ENCODE assay signal across 18 cellular contexts in the genomic region with DNA sequence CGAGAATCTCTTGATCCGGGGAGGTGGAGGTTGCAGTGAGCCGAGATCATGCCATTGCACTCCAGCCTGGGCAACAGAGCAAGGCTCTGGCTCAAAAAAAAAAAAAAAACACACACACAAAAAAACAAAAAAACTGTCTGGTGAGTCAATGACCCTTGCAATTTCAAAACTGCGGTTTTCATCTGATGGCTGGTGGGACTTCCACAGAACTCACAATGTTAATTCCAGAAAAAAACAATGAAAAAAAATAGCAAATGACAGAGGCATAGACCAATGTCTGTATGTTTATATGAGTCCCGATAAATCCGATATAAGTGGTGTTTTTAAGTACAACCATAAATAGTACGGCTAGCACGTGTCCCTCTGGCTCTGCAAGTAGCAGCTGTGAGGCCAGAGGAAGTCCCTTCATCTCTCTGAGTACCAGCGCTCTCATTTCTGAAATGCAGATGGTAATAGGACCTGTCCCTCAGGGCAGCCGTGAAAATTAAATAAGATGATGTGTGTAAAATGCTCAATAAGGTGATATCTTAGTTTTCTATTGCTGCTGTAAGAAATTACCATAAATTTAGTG. TPM values are rescaled to one million over a fixed set of nuclear protein-coding genes. Genes with fewer than 3 reads are reported as not detected.
DNase-seq lines count a peak whose midpoint lies in the region; ATAC-seq and TF ChIP-seq lines count a peak whose summit lies in the region.
"Had no signal": no experiment of that assay in that cellular context is flagged by ENCODE, and none has a peak within 500 bp of the region (broad histone marks: within the 10 kb centered on the region; RNA-seq: fewer than 3 reads in every experiment).

No MANE protein-coding gene starts in this region.

- POLR2A ChIA-PET in activated B cell treated with CpG ODN at 0.5 μM for 24 hours (lab: Charles Lee): interaction anchor here (1.4 to 2.5 kb wide), 8 partner anchors 10 to 82 kb away, joined by 4 to 20 read pairs (median 6); a partner anchor contains a TSS

- peaks cover 40% of the 10 kb centered on the region for H3K4me1 Mint-ChIP-seq in stimulated activated naive CD8-positive, alpha-beta T cell treated with anti-CD3 and anti-CD28 coated beads, Interleukin-15, Interleukin-2, amounts not matched to agents 100 ng/mL and 50 ng/mL, for 24 hours (ENCODE audit: low read depth)
- H3K4me1 Mint-ChIP-seq in activated B cell treated with CpG ODN at 0.5 μM for 24 hours: peaks cover 46% of the 10 kb centered on the region

- H3K4me3 Mint-ChIP-seq in stimulated activated naive CD8-positive, alpha-beta T cell treated with anti-CD3 and anti-CD28 coated beads, Interleukin-15, Interleukin-2, amounts not matched to agents 100 ng/mL and 50 ng/mL, for 24 hours: no peak overlapping the region
- peak overlapping the region; percentile 53 for H3K4me3 Mint-ChIP-seq in activated B cell treated with CpG ODN at 0.5 μM for 24 hours
- H3K4me3 Mint-ChIP-seq: activated naive CD8-positive, alpha-beta T cell treated with anti-CD3 and anti-CD28 coated beads, Interleukin-2, amount 50 U/mL, for 24 hours; T-helper 1 cell treated with Interleukin-12 subunit alpha and Interleukin-12 subunit beta and Interleukin-4 antibody, amounts not matched to agents 30 μg/mL and 1 μg/mL, for 36 hours had no signal

- H3K36me3 Mint-ChIP-seq in stimulated activated naive CD8-positive, alpha-beta T cell treated with anti-CD3 and anti-CD28 coated beads, Interleukin-15, Interleukin-2, amounts not matched to agents 100 ng/mL and 50 ng/mL, for 24 hours (ENCODE audit: low read depth): no peaks in the 10 kb centered on the region
- peaks cover 2% of the 10 kb centered on the region for H3K36me3 Mint-ChIP-seq in activated B cell treated with CpG ODN at 0.5 μM for 24 hours (ENCODE audit: low read depth)

- CTCF ChIA-PET in activated B cell treated with CpG ODN at 0.5 μM for 24 hours (lab: Charles Lee): interaction anchor here (1.2 to 3.0 kb wide), 3 partner anchors 22 to 79 kb away, joined by 3 to 10 read pairs (median 5); a partner anchor contains a TSS

- H3K27ac Mint-ChIP-seq in stimulated activated naive CD8-positive, alpha-beta T cell treated with anti-CD3 and anti-CD28 coated beads, Interleukin-15, Interleukin-2, amounts not matched to agents 100 ng/mL and 50 ng/mL, for 24 hours: peak overlapping the region; percentile 22
- H3K27ac Mint-ChIP-seq in activated B cell treated with CpG ODN at 0.5 μM for 24 hours: peak overlapping the region; percentile 61
- H3K27ac Mint-ChIP-seq: activated naive CD8-positive, alpha-beta T cell treated with anti-CD3 and anti-CD28 coated beads, Interleukin-2, amount 50 U/mL, for 24 hours; T-helper 1 cell treated with Interleukin-12 subunit alpha and Interleukin-12 subunit beta and Interleukin-4 antibody, amounts not matched to agents 30 μg/mL and 1 μg/mL, for 36 hours had no signal

- peaks cover 4% of the 10 kb centered on the region for H3K9me3 Mint-ChIP-seq in stimulated activated naive CD8-positive, alpha-beta T cell treated with anti-CD3 and anti-CD28 coated beads, Interleukin-15, Interleukin-2, amounts not matched to agents 100 ng/mL and 50 ng/mL, for 24 hours
- H3K9me3 Mint-ChIP-seq in activated B cell treated with CpG ODN at 0.5 μM for 24 hours: no peaks in the 10 kb centered on the region
- H3K9me3 Mint-ChIP-seq: activated naive CD8-positive, alpha-beta T cell treated with anti-CD3 and anti-CD28 coated beads, Interleukin-2, amount 50 U/mL, for 24 hours; T-helper 1 cell treated with Interleukin-12 subunit alpha and Interleukin-12 subunit beta and Interleukin-4 antibody, amounts not matched to agents 30 μg/mL and 1 μg/mL, for 36 hours had no signal

- no peak for ATAC-seq in stimulated activated naive CD8-positive, alpha-beta T cell treated with anti-CD3 and anti-CD28 coated beads, Interleukin-15, Interleukin-2, amounts not matched to agents 100 U/mL and 50 U/mL, for 24 hours
- ATAC-seq in activated B cell treated with CpG ODN at 0.5 μM for 24 hours (ENCODE audit: low read depth) (peak; percentile 48), GM21390 (IDR thresholded peaks at IDR 0.05; ENCODE audit: unreplicated experiment) (no peak)
- ATAC-seq: activated naive CD8-positive, alpha-beta T cell treated with anti-CD3 and anti-CD28 coated beads, Interleukin-2, amount 50 U/mL, for 24 hours; gastrocnemius medialis; mucosa of descending colon; right cardiac atrium had no signal

- no peak for DNase-seq in stimulated activated naive CD8-positive, alpha-beta T cell treated with anti-CD3 and anti-CD28 coated beads, Interleukin-15, Interleukin-2, amounts not matched to agents 100 U/mL and 50 U/mL, for 24 hours
- DNase-seq in LHCN-M2 (ENCODE audit: low read depth) (peak; percentile 52), activated B cell treated with CpG ODN at 0.5 μM for 24 hours (no peak), head of caudate nucleus (no peak), posterior cingulate gyrus (no peak), EL (no peak)
- DNase-seq: activated naive CD8-positive, alpha-beta T cell treated with anti-CD3 and anti-CD28 coated beads, Interleukin-2, amount 50 U/mL, for 24 hours; gastrocnemius medialis; mucosa of descending colon; NCI-H1694; NCI-H446; NK-92 treated with Interleukin-12 subunit alpha and Interleukin-12 subunit beta, amount 100 ng/mL, for 24 hours; right cardiac atrium; SHP77 treated with DMSO at 0.1 percent for 48 hours; uterus had no signal

- no peak for TF ChIP-seq CTCF in activated B cell treated with CpG ODN at 0.5 μM for 24 hours (IDR thresholded peaks at IDR 0.05)

- intact Hi-C loops in activated B cell treated with CpG ODN at 0.5 μM for 24 hours (cut with micrococcal nuclease): loop anchor here (1.0 kb wide), 1 partner anchor 10 kb away; no protein-coding TSS in a partner anchor
- intact Hi-C loops in head of caudate nucleus (cut with DNase I): no loop called here
- intact Hi-C loops in posterior cingulate gyrus (cut with DNase I): no loop called here

- no peaks in the 10 kb centered on the region for H3K27me3 Mint-ChIP-seq in stimulated activated naive CD8-positive, alpha-beta T cell treated with anti-CD3 and anti-CD28 coated beads, Interleukin-15, Interleukin-2, amounts not matched to agents 100 ng/mL and 50 ng/mL, for 24 hours
- no peaks in the 10 kb centered on the region for H3K27me3 Mint-ChIP-seq in activated B cell treated with CpG ODN at 0.5 μM for 24 hours
- H3K27me3 Mint-ChIP-seq: activated naive CD8-positive, alpha-beta T cell treated with anti-CD3 and anti-CD28 coated beads, Interleukin-2, amount 50 U/mL, for 24 hours had no signal

RNA-seq across cellular contexts. Expression of a gene that starts 21.9 kb away (rescaled TPM):
- total RNA-seq in LHCN-M2 (2014; rRNA removed) (57.1 and 58.3 TPM in 2 replicates), activated B cell treated with CpG ODN at 0.5 μM for 24 hours (212 and 227 TPM in 2 replicates)
- polyA plus RNA-seq in LHCN-M2 (2012): 38.9 TPM
